ENCODE assay signal across 17 cellular contexts in the genomic region with DNA sequence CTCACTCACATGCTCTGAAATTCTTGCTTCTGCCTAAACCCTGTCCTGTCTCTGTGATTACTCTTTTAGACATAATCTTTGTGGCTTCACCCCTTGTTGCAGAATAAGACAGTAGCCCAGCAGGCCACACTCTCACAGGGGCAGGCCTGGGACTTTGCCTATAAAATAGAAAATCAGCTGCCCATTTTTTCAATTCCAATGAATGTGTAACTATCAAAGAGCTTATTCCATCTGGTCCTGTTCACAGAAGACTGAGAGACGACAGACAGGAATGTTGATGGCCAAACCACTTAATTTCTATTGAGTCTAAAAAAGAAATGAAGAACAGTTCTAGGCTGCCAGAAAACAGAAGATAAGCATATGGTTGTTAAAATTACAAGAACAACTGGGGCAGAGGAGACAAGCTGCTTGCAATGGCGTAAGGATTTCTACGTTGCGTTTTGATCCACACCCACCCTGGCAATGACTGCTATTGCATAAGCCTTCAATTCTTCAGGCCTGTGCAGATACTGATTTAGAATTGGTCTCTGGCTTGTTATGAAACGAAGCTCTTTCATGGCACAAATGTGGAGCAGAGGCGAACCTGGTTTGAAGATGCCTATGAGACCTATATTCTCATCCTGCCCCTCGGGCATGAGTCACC. TPM values are rescaled to one million over a fixed set of nuclear protein-coding genes. Genes with fewer than 3 reads are reported as not detected.
DNase-seq lines count a peak whose midpoint lies in the region; ATAC-seq, FAIRE-seq and TF ChIP-seq lines count a peak whose summit lies in the region.
"Had no signal": no experiment of that assay in that cellular context is flagged by ENCODE, and none has a peak within 500 bp of the region (broad histone marks: within the 10 kb centered on the region; RNA-seq: fewer than 3 reads in every experiment).

No MANE protein-coding gene starts in this region.

- H3K4me1 Mint-ChIP-seq in stimulated activated effector memory CD8-positive, alpha-beta T cell treated with anti-CD3 and anti-CD28 coated beads, Interleukin-12 subunit alpha, Interleukin-12 subunit beta, amount 100 ng/mL, for 72 hours, result no peaks in the 10 kb centered on the region
- no peaks in the 10 kb centered on the region for H3K4me1 Mint-ChIP-seq in stimulated activated naive CD8-positive, alpha-beta T cell treated with anti-CD3 and anti-CD28 coated beads, Interleukin-15, amount 100 ng/mL, for 72 hours
- H3K4me1 Mint-ChIP-seq: central memory CD8-positive, alpha-beta T cell; natural killer cell had no signal

- peaks cover 11% of the 10 kb centered on the region for H3K27me3 Mint-ChIP-seq in stimulated activated naive CD8-positive, alpha-beta T cell treated with anti-CD3 and anti-CD28 coated beads, Interleukin-15, amount 100 ng/mL, for 72 hours
- H3K27me3 Mint-ChIP-seq: activated T-cell treated with anti-CD3 and anti-CD28 coated beads, Interleukin-2, amount 50 U/mL, for 24 hours had no signal

- H3K27me3 ChIP-seq in endothelial cell of umbilical vein (ENCODE audit: control insufficient read depth in 2 of 2, insufficient read depth in 2 of 2, low read length in 2 of 2), result no peaks in the 10 kb centered on the region
- no peaks in the 10 kb centered on the region for H3K27me3 ChIP-seq in smooth muscle cell (ENCODE audit: low read depth)

- intact Hi-C loops in endothelial cell of umbilical vein (cut with micrococcal nuclease), result no loop called here
- intact Hi-C loops in left ventricle myocardium superior (cut with micrococcal nuclease), result loop anchor here (2.0 kb wide), 1 partner anchor 39 kb away; no protein-coding TSS in a partner anchor

- no peaks in the 10 kb centered on the region for H3K9me3 Mint-ChIP-seq in stimulated activated effector memory CD8-positive, alpha-beta T cell treated with anti-CD3 and anti-CD28 coated beads, Interleukin-12 subunit alpha, Interleukin-12 subunit beta, amount 100 ng/mL, for 72 hours
- peaks cover 2 to 4% of the 10 kb centered on the region in 2 donors for H3K9me3 Mint-ChIP-seq in stimulated activated naive CD8-positive, alpha-beta T cell treated with anti-CD3 and anti-CD28 coated beads, Interleukin-15, amount 100 ng/mL, for 72 hours

- no peak overlapping the region for H3K27ac Mint-ChIP-seq in stimulated activated effector memory CD8-positive, alpha-beta T cell treated with anti-CD3 and anti-CD28 coated beads, Interleukin-12 subunit alpha, Interleukin-12 subunit beta, amount 100 ng/mL, for 72 hours
- H3K27ac Mint-ChIP-seq in stimulated activated naive CD8-positive, alpha-beta T cell treated with anti-CD3 and anti-CD28 coated beads, Interleukin-15, amount 100 ng/mL, for 72 hours, result peak overlapping the region in 1 of 2 donors; percentile 74
- H3K27ac Mint-ChIP-seq: activated CD4-positive, alpha-beta memory T cell treated with anti-CD3 and anti-CD28 coated beads for 36 hours; activated T-cell treated with anti-CD3 and anti-CD28 coated beads, Interleukin-2, amount 50 U/mL, for 24 hours; natural killer cell had no signal

- H3K9me1 ChIP-seq in endothelial cell of umbilical vein (replicated peaks; ENCODE audit: control insufficient read depth, extremely low read depth, insufficient read depth, low read length), result no peaks in the 10 kb centered on the region

- H3K4me3 ChIP-seq in endothelial cell of umbilical vein (replicated peaks in 1 of 3; ENCODE audit: insufficient read depth in 1 of 3, low read depth in 1 of 3, low read length in 3 of 3) (no peak overlapping the region), smooth muscle cell (no peak overlapping the region)
- H3K4me3 ChIP-seq: prostate gland had no signal

- TF ChIP-seq CTCF in endothelial cell of umbilical vein (IDR thresholded peaks at IDR 0.05; ENCODE audit: extremely low read depth in 1 of 2, insufficient read depth in 1 of 2, low read depth in 1 of 2, low read length in 2 of 2) (no peak), smooth muscle cell (IDR thresholded peaks at IDR 0.05; ENCODE audit: borderline replicate concordance, insufficient read depth, poor library complexity, severe bottlenecking) (no peak)

- TF ChIP-seq POLR2A in endothelial cell of umbilical vein (IDR thresholded peaks at IDR 0.05; ENCODE audit: low read depth, low read length), result no peak

- H3K36me3 Mint-ChIP-seq in stimulated activated effector memory CD8-positive, alpha-beta T cell treated with anti-CD3 and anti-CD28 coated beads, Interleukin-12 subunit alpha, Interleukin-12 subunit beta, amount 100 ng/mL, for 72 hours, result no peaks in the 10 kb centered on the region
- H3K36me3 Mint-ChIP-seq: activated CD4-positive, alpha-beta memory T cell treated with anti-CD3 and anti-CD28 coated beads for 36 hours; natural killer cell had no signal

- H3K4me1 ChIP-seq in endothelial cell of umbilical vein (ENCODE audit: control insufficient read depth, extremely low read depth, insufficient read depth, low read length) (no peaks in the 10 kb centered on the region), smooth muscle cell (ENCODE audit: low read depth) (peaks cover 6% of the 10 kb centered on the region)
- H3K4me1 ChIP-seq: prostate gland had no signal

- BruUV-seq in endothelial cell of umbilical vein (replicated peaks; lab: Mats Ljungman, UMichigan), result no TSS peak

- H3F3A ChIP-seq in smooth muscle cell (ENCODE audit: low read depth), result peaks cover 20% of the 10 kb centered on the region

- H3K27ac ChIP-seq in endothelial cell of umbilical vein (ENCODE audit: insufficient read depth, low read depth, low read length) (no peak overlapping the region), smooth muscle cell (ENCODE audit: low read depth) (peak overlapping the region; percentile 41)
- H3K27ac ChIP-seq: prostate gland had no signal

- H3K4me2 ChIP-seq in endothelial cell of umbilical vein (ENCODE audit: insufficient read depth, low read length) (no peak overlapping the region), smooth muscle cell (peak overlapping the region; percentile 4)

- H2AFZ ChIP-seq in endothelial cell of umbilical vein (ENCODE audit: low read depth, low read length), result no peak overlapping the region
- no peak overlapping the region for H2AFZ ChIP-seq in smooth muscle cell (ENCODE audit: low read depth)

- no peak overlapping the region for H3K4me3 Mint-ChIP-seq in stimulated activated effector memory CD8-positive, alpha-beta T cell treated with anti-CD3 and anti-CD28 coated beads, Interleukin-12 subunit alpha, Interleukin-12 subunit beta, amount 100 ng/mL, for 72 hours
- no peak overlapping the region for H3K4me3 Mint-ChIP-seq in stimulated activated naive CD8-positive, alpha-beta T cell treated with anti-CD3 and anti-CD28 coated beads, Interleukin-15, amount 100 ng/mL, for 72 hours
- H3K4me3 Mint-ChIP-seq: activated CD4-positive, alpha-beta memory T cell treated with anti-CD3 and anti-CD28 coated beads for 36 hours; activated T-cell treated with anti-CD3 and anti-CD28 coated beads, Interleukin-2, amount 50 U/mL, for 24 hours; central memory CD8-positive, alpha-beta T cell; natural killer cell had no signal

- dilution Hi-C loops in endothelial cell of umbilical vein (cut with MboI; ENCODE audit: extremely low pct_ligation_motif_present, low sequenced_read_pairs), result no loop called here

- CTCF ChIA-PET in endothelial cell of umbilical vein (lab: Charles Lee), result interaction anchor here (1.3 kb wide), 1 partner anchor 17 kb away, joined by 5 read pairs; no protein-coding TSS in a partner anchor

- no peak for FAIRE-seq in endothelial cell of umbilical vein (lab: Jason Lieb, UNC)
- FAIRE-seq: HepG2 had no signal

- H4K20me1 ChIP-seq in endothelial cell of umbilical vein (replicated peaks; ENCODE audit: control insufficient read depth, extremely low read depth, insufficient read depth, low read length) (no peaks in the 10 kb centered on the region), smooth muscle cell (ENCODE audit: low read depth) (no peaks in the 10 kb centered on the region)

- WGBS in smooth muscle cell (ENCODE audit: low lambda C conversion rate), result 45% methylated on average over 7 of the region's 7 CpGs

- no peaks in the 10 kb centered on the region for H3K79me2 ChIP-seq in endothelial cell of umbilical vein (ENCODE audit: control insufficient read depth, insufficient read depth, low read length)
- no peaks in the 10 kb centered on the region for H3K79me2 ChIP-seq in smooth muscle cell (ENCODE audit: low read depth)

- peak; percentile 85 for ATAC-seq in left ventricle myocardium superior
- no peak for ATAC-seq in stimulated activated effector memory CD8-positive, alpha-beta T cell treated with anti-CD3 and anti-CD28 coated beads, Interleukin-12 subunit alpha, Interleukin-12 subunit beta, amount 100 ng/mL, for 72 hours
- no peak for ATAC-seq in stimulated activated naive CD8-positive, alpha-beta T cell treated with anti-CD3 and anti-CD28 coated beads, Interleukin-15, amount 100 ng/mL, for 72 hours
- ATAC-seq: HepG2, left lobe of liver, natural killer cell had no signal

- H3K9me3 ChIP-seq in endothelial cell of umbilical vein (replicated peaks; ENCODE audit: control insufficient read depth, insufficient read depth, low read length) (no peaks in the 10 kb centered on the region), smooth muscle cell (replicated peaks; ENCODE audit: low read depth) (no peaks in the 10 kb centered on the region)
- H3K9me3 ChIP-seq: prostate gland had no signal

- H3K36me3 ChIP-seq in endothelial cell of umbilical vein (ENCODE audit: control insufficient read depth in 2 of 2, extremely low read depth in 1 of 2, insufficient read depth in 2 of 2, low read length in 2 of 2) (no peaks in the 10 kb centered on the region), smooth muscle cell (ENCODE audit: low read depth) (no peaks in the 10 kb centered on the region)
- H3K36me3 ChIP-seq: prostate gland had no signal

- POLR2A ChIA-PET in endothelial cell of umbilical vein (lab: Charles Lee), result no interaction called here

- peak; percentile 66 for DNase-seq in DMS 273 treated with DMSO at 0.1 percent for 48 hours (lab: John Stamatoyannopoulos, UW)
- no peak for DNase-seq in endothelial cell of umbilical vein (ENCODE audit: low read depth, low spot score)
- DNase-seq in left ventricle myocardium superior, result peak; percentile 38
- no peak for DNase-seq in smooth muscle cell (lab: John Stamatoyannopoulos, UW; ENCODE audit: unreplicated experiment)
- no peak for DNase-seq in mesenteric fat pad (ENCODE audit: low spot score)
- no peak for DNase-seq in stimulated activated effector memory CD8-positive, alpha-beta T cell treated with anti-CD3 and anti-CD28 coated beads, Interleukin-12 subunit alpha, Interleukin-12 subunit beta, amount 100 ng/mL, for 72 hours (ENCODE audit: low spot score in 2 of 2)
- DNase-seq in stimulated activated naive CD8-positive, alpha-beta T cell treated with anti-CD3 and anti-CD28 coated beads, Interleukin-15, amount 100 ng/mL, for 72 hours, result no peak
- DNase-seq in stimulated activated CD4-positive, alpha-beta T cell treated with anti-CD3 and anti-CD28 coated beads, Interleukin-1b, Interleukin-23, amount 100 ng/mL, for 48 hours, result no peak
- DNase-seq: activated CD4-positive, alpha-beta memory T cell treated with anti-CD3 and anti-CD28 coated beads for 36 hours; activated T-cell treated with anti-CD3 and anti-CD28 coated beads, Interleukin-2, amount 50 U/mL, for 24 hours; effector CD8-positive, alpha-beta T cell; natural killer cell; stimulated activated naive CD4-positive, alpha-beta T cell had no signal

- H3K9ac ChIP-seq in endothelial cell of umbilical vein (replicated peaks; ENCODE audit: extremely low read depth, insufficient read depth, low read length) (no peak overlapping the region), smooth muscle cell (ENCODE audit: low read depth) (no peak overlapping the region)

RNA-seq across cellular contexts. Expression of gene SORBS2, which starts 37.7 kb away (rescaled TPM):
- total RNA-seq in endothelial cell of umbilical vein (75.5 and 82.5 TPM in 2 replicates), left ventricle myocardium superior (911 TPM), smooth muscle cell (5.9 and 36.6 TPM in 2 replicates), mesenteric fat pad (17.5 TPM)
- polyA plus RNA-seq in endothelial cell of umbilical vein (69.8 and 105 TPM in 2 replicates), smooth muscle cell (5.5 and 9.0 TPM in 2 replicates)
- polyA plus RNA-seq in endothelial cell of umbilical vein (2011; cell fraction: cytosol; rRNA removed), result 65.4 and 67.5 TPM in 2 replicates
- polyA plus RNA-seq in endothelial cell of umbilical vein (2011; cell fraction: nucleus; rRNA removed), result 108 and 127 TPM in 2 replicates
- 19.4 and 34.9 TPM in 2 replicates for polyA plus RNA-seq in endothelial cell of umbilical vein (2012)
- 191 and 202 TPM in 2 replicates for polyA minus RNA-seq in endothelial cell of umbilical vein
- polyA minus RNA-seq in endothelial cell of umbilical vein (2011; cell fraction: cytosol; rRNA and poly(A)+ RNA removed), result 6.6 TPM
- 313 and 457 TPM in 2 replicates for polyA minus RNA-seq in endothelial cell of umbilical vein (2011; cell fraction: nucleus; rRNA and poly(A)+ RNA removed)
- total RNA-seq: activated CD4-positive, alpha-beta memory T cell treated with anti-CD3 and anti-CD28 coated beads for 36 hours had no signal

Comparison
In these comparisons a context has a peak if more than half of its experiments do, and no peak if none do; other contexts are left out.
1. DNase-seq: peak in DMS 273 treated with DMSO at 0.1 percent for 48 hours (single experiment) and left ventricle myocardium superior (single experiment); none in endothelial cell of umbilical vein (single experiment), smooth muscle cell (single experiment), mesenteric fat pad (single experiment), stimulated activated effector memory CD8-positive, alpha-beta T cell treated with anti-CD3 and anti-CD28 coated beads, Interleukin-12 subunit alpha, Interleukin-12 subunit beta, amount 100 ng/mL, for 72 hours (0 of 2), stimulated activated naive CD8-positive, alpha-beta T cell treated with anti-CD3 and anti-CD28 coated beads, Interleukin-15, amount 100 ng/mL, for 72 hours (0 of 2) and stimulated activated CD4-positive, alpha-beta T cell treated with anti-CD3 and anti-CD28 coated beads, Interleukin-1b, Interleukin-23, amount 100 ng/mL, for 48 hours (single experiment).
2. RNA of gene SORBS2, which starts 37.7 kb away (total RNA-seq): 911 TPM in left ventricle myocardium superior (single experiment); 75.5 to 82.5 TPM in endothelial cell of umbilical vein, 5.9 to 36.6 TPM in smooth muscle cell and 17.5 TPM in mesenteric fat pad (single experiment); every median in the first group is over 10 times any median in the second.